1 cellular context compared by ENCODE assay signal in genomic region chr15:67254238-67255175, GRCh38.
A peak's percentile ranks its signal among the peaks of the same experiment; 100 is the strongest.
TF ChIP-seq lines count a peak whose summit lies in the region.

TSS of gene AAGAB (minus strand) at chr15:67254661. CDS start at chr15:67254631, 30 bp downstream.
TSS of gene IQCH (plus strand) at chr15:67254786. CDS start at chr15:67254897, 111 bp downstream.

TF ChIP-seq in HepG2, 621 proteins besides CTCF, POLR2A, EP300 and RAD21 (continued from another document and continues in another):
- TF ChIP-seq NBN (conservative IDR thresholded peaks at IDR 0.05) (no peak), RNF2 (conservative IDR thresholded peaks at IDR 0.05; ENCODE audit: low read depth) (peak; percentile 62; the same call in 1 of the 2 replicates), ATF7-NPFF (CRISPR knock-in tag; IDR thresholded peaks at IDR 0.05; ENCODE audit: low read depth) (peak; percentile 84), ZNF549 (CRISPR knock-in tag; IDR thresholded peaks at IDR 0.05) (no peak), KDM3A (CRISPR knock-in tag; IDR thresholded peaks at IDR 0.05; ENCODE audit: low read depth) (peak; percentile 95), ZNF543 (CRISPR knock-in tag; IDR thresholded peaks at IDR 0.05) (no peak), ELF1 (CRISPR knock-in tag; IDR thresholded peaks at IDR 0.05) (peak; percentile 98), MAFF (IDR thresholded peaks at IDR 0.05; ENCODE audit: low read depth, low read length) (peak; percentile 10; the same call in 1 of the 2 replicates), TEAD3 (CRISPR knock-in tag; optimal IDR thresholded peaks at IDR 0.05; ENCODE audit: borderline replicate concordance) (peak; percentile 84), POLR2AphosphoS2 (IDR thresholded peaks at IDR 0.05; ENCODE audit: low read depth, low read length) (no peak), ZNF770 (CRISPR knock-in tag; IDR thresholded peaks at IDR 0.05) (peak; percentile 54), ZNF883 (CRISPR knock-in tag; IDR thresholded peaks at IDR 0.05; ENCODE audit: not compliant biosample characterization) (peak; percentile 73), BHLHE40 (IDR thresholded peaks at IDR 0.05; ENCODE audit: low read length) (peak; percentile 99), NAIF1 (CRISPR knock-in tag; IDR thresholded peaks at IDR 0.05; ENCODE audit: borderline replicate concordance) (peak; percentile 99), KDM5B (CRISPR knock-in tag; IDR thresholded peaks at IDR 0.05; ENCODE audit: borderline replicate concordance) (peak; percentile 86), SALL2 (CRISPR knock-in tag; IDR thresholded peaks at IDR 0.05) (peak; percentile 80; the same call in 1 of the 2 replicates), ZNF101 (CRISPR knock-in tag; IDR thresholded peaks at IDR 0.05; ENCODE audit: borderline replicate concordance, low read depth) (no peak), IRF2 (CRISPR knock-in tag; IDR thresholded peaks at IDR 0.05) (peak; percentile 84), BATF2 (CRISPR knock-in tag; IDR thresholded peaks at IDR 0.05) (no peak), ZSCAN20 (CRISPR knock-in tag; IDR thresholded peaks at IDR 0.05; ENCODE audit: borderline replicate concordance) (0 out of 2 replicates have a peak, but pooled peaks have one; percentile 48), GTF3A (CRISPR knock-in tag; conservative IDR thresholded peaks at IDR 0.05) (peak; percentile 66; the same call in 1 of the 2 replicates), RXRA (CRISPR knock-in tag; IDR thresholded peaks at IDR 0.05) (peak; percentile 83; the same call in 1 of the 2 replicates), CCDC6 (CRISPR knock-in tag; IDR thresholded peaks at IDR 0.05) (peak; percentile 82; the same call in 1 of the 2 replicates), SP4 (CRISPR knock-in tag; IDR thresholded peaks at IDR 0.05) (peak; percentile 100), KMT2A (CRISPR knock-in tag; IDR thresholded peaks at IDR 0.05) (peak; percentile 83), ZFP62 (CRISPR knock-in tag; IDR thresholded peaks at IDR 0.05) (peak; percentile 74; the same call in 1 of the 2 replicates), MAF1 (CRISPR knock-in tag; IDR thresholded peaks at IDR 0.05; ENCODE audit: borderline replicate concordance) (0 out of 2 replicates have a peak, but pooled peaks have one; percentile 51), ZFP82 (CRISPR knock-in tag; IDR thresholded peaks at IDR 0.05; ENCODE audit: borderline replicate concordance) (peak; percentile 88; the same call in 1 of the 2 replicates), ZNF564 (CRISPR knock-in tag; IDR thresholded peaks at IDR 0.05) (peak; percentile 69; the same call in 1 of the 2 replicates), ETV5 (CRISPR knock-in tag; IDR thresholded peaks at IDR 0.05; ENCODE audit: borderline replicate concordance) (peak; percentile 94), HNRNPL (IDR thresholded peaks at IDR 0.05; ENCODE audit: low read depth, low read length) (no peak), JUND (CRISPR knock-in tag; IDR thresholded peaks at IDR 0.05) (0 out of 2 replicates have a peak, but pooled peaks have one; percentile 55), ZNF333 (CRISPR knock-in tag; IDR thresholded peaks at IDR 0.05; ENCODE audit: borderline replicate concordance) (no peak; the same call in 1 of the 2 replicates), ZBTB20 (CRISPR knock-in tag; IDR thresholded peaks at IDR 0.05; ENCODE audit: borderline replicate concordance, low read depth) (0 out of 2 replicates have a peak, but pooled peaks have one; percentile 73), TBX2 (CRISPR knock-in tag; IDR thresholded peaks at IDR 0.05; ENCODE audit: borderline replicate concordance) (peak; percentile 95), HINFP (CRISPR knock-in tag; IDR thresholded peaks at IDR 0.05; ENCODE audit: low read depth) (no peak), MEF2D (CRISPR knock-in tag; IDR thresholded peaks at IDR 0.05) (peak; percentile 84; the same call in 1 of the 2 replicates), AGO1 (IDR thresholded peaks at IDR 0.05; ENCODE audit: low read depth, low read length, poor library complexity, severe bottlenecking) (peak; percentile 85), SCMH1 (CRISPR knock-in tag; IDR thresholded peaks at IDR 0.05; ENCODE audit: borderline replicate concordance) (no peak), ZNF777 (CRISPR knock-in tag; IDR thresholded peaks at IDR 0.05) (no peak), ZNF274 (CRISPR knock-in tag; IDR thresholded peaks at IDR 0.05) (0 out of 2 replicates have a peak, but pooled peaks have one; percentile 66)
- TF ChIP-seq, protein P1, sequence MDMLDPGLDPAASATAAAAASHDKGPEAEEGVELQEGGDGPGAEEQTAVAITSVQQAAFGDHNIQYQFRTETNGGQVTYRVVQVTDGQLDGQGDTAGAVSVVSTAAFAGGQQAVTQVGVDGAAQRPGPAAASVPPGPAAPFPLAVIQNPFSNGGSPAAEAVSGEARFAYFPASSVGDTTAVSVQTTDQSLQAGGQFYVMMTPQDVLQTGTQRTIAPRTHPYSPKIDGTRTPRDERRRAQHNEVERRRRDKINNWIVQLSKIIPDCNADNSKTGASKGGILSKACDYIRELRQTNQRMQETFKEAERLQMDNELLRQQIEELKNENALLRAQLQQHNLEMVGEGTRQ (IDR thresholded peaks at IDR 0.05; ENCODE audit: low read depth, low read length), result no peak
- TF ChIP-seq, protein P1 (CRISPR knock-in tag; IDR thresholded peaks at IDR 0.05; ENCODE audit: borderline replicate concordance), result 0 out of 2 replicates have a peak, but pooled peaks have one; percentile 8
- TF ChIP-seq, protein P2, sequence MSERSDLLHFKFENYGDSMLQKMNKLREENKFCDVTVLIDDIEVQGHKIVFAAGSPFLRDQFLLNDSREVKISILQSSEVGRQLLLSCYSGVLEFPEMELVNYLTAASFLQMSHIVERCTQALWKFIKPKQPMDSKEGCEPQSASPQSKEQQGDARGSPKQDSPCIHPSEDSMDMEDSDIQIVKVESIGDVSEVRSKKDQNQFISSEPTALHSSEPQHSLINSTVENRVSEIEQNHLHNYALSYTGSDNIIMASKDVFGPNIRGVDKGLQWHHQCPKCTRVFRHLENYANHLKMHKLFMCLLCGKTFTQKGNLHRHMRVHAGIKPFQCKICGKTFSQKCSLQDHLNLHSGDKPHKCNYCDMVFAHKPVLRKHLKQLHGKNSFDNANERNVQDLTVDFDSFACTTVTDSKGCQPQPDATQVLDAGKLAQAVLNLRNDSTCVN (CRISPR knock-in tag; IDR thresholded peaks at IDR 0.05; ENCODE audit: borderline replicate concordance), result peak; percentile 71; the same call in 1 of the 2 replicates
- TF ChIP-seq, protein P3, sequence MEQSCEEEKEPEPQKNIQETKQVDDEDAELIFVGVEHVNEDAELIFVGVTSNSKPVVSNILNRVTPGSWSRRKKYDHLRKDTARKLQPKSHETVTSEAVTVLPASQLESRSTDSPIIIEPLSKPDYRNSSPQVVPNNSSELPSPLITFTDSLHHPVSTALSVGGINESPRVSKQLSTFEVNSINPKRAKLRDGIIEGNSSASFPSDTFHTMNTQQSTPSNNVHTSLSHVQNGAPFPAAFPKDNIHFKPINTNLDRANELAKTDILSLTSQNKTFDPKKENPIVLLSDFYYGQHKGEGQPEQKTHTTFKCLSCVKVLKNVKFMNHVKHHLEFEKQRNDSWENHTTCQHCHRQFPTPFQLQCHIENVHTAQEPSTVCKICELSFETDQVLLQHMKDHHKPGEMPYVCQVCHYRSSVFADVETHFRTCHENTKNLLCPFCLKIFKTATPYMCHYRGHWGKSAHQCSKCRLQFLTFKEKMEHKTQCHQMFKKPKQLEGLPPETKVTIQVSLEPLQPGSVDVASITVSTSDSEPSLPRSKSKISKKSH (CRISPR knock-in tag; IDR thresholded peaks at IDR 0.05; ENCODE audit: borderline replicate concordance), result peak; percentile 80
- TF ChIP-seq, protein P4, sequence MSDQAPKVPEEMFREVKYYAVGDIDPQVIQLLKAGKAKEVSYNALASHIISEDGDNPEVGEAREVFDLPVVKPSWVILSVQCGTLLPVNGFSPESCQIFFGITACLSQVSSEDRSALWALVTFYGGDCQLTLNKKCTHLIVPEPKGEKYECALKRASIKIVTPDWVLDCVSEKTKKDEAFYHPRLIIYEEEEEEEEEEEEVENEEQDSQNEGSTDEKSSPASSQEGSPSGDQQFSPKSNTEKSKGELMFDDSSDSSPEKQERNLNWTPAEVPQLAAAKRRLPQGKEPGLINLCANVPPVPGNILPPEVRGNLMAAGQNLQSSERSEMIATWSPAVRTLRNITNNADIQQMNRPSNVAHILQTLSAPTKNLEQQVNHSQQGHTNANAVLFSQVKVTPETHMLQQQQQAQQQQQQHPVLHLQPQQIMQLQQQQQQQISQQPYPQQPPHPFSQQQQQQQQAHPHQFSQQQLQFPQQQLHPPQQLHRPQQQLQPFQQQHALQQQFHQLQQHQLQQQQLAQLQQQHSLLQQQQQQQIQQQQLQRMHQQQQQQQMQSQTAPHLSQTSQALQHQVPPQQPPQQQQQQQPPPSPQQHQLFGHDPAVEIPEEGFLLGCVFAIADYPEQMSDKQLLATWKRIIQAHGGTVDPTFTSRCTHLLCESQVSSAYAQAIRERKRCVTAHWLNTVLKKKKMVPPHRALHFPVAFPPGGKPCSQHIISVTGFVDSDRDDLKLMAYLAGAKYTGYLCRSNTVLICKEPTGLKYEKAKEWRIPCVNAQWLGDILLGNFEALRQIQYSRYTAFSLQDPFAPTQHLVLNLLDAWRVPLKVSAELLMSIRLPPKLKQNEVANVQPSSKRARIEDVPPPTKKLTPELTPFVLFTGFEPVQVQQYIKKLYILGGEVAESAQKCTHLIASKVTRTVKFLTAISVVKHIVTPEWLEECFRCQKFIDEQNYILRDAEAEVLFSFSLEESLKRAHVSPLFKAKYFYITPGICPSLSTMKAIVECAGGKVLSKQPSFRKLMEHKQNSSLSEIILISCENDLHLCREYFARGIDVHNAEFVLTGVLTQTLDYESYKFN (CRISPR knock-in tag; conservative IDR thresholded peaks at IDR 0.05), result 0 out of 2 replicates have a peak, but pooled peaks have one; percentile 33
- TF ChIP-seq, protein P5, sequence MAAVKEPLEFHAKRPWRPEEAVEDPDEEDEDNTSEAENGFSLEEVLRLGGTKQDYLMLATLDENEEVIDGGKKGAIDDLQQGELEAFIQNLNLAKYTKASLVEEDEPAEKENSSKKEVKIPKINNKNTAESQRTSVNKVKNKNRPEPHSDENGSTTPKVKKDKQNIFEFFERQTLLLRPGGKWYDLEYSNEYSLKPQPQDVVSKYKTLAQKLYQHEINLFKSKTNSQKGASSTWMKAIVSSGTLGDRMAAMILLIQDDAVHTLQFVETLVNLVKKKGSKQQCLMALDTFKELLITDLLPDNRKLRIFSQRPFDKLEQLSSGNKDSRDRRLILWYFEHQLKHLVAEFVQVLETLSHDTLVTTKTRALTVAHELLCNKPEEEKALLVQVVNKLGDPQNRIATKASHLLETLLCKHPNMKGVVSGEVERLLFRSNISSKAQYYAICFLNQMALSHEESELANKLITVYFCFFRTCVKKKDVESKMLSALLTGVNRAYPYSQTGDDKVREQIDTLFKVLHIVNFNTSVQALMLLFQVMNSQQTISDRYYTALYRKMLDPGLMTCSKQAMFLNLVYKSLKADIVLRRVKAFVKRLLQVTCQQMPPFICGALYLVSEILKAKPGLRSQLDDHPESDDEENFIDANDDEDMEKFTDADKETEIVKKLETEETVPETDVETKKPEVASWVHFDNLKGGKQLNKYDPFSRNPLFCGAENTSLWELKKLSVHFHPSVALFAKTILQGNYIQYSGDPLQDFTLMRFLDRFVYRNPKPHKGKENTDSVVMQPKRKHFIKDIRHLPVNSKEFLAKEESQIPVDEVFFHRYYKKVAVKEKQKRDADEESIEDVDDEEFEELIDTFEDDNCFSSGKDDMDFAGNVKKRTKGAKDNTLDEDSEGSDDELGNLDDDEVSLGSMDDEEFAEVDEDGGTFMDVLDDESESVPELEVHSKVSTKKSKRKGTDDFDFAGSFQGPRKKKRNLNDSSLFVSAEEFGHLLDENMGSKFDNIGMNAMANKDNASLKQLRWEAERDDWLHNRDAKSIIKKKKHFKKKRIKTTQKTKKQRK (IDR thresholded peaks at IDR 0.05; ENCODE audit: low read length), result no peak
- TF ChIP-seq, protein P6, sequence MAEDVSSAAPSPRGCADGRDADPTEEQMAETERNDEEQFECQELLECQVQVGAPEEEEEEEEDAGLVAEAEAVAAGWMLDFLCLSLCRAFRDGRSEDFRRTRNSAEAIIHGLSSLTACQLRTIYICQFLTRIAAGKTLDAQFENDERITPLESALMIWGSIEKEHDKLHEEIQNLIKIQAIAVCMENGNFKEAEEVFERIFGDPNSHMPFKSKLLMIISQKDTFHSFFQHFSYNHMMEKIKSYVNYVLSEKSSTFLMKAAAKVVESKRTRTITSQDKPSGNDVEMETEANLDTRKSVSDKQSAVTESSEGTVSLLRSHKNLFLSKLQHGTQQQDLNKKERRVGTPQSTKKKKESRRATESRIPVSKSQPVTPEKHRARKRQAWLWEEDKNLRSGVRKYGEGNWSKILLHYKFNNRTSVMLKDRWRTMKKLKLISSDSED (CRISPR knock-in tag; IDR thresholded peaks at IDR 0.05), result no peak
